In the genomic region with DNA sequence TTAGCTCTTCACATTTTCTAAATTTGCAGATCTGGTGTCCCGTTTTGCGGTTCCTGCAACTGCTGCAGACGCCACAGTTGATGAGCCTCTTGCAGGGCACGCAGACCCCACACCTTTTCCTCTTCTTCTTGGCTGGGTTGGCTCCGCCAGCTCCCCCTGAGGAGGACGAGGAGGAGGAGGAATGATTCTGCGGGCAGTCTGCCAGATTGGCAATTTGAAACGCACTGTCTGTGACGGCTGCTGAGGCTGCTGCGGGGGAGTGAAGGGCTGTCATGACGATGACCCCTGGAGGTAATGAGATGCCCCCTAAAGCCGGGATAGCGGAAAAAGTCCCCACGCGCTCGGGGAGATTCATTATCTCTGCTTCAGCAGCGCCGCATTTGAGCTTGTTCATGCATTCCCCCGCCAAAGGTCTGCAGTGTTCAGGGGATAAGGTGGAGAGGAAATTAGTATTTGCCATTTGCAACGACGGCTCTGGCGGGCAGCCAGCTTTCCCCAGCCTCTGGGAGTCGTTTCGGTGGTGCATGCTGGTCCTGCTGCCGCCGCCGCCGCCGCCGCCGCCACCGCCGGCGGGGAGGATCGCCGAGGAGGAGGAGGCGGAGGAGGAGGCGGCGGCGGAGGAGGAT, we compare ENCODE assay signal across 8 cellular contexts. TPM values are rescaled to one million over a fixed set of nuclear protein-coding genes. Genes with fewer than 3 reads are reported as not detected.
A peak's percentile ranks its signal among the peaks of the same experiment; 100 is the strongest.
DNase-seq lines count a peak whose midpoint lies in the region; ATAC-seq, FAIRE-seq and TF ChIP-seq lines count a peak whose summit lies in the region.

No MANE protein-coding gene starts in this region.

- H3K36me3 ChIP-seq in ascending aorta: no peaks in the 10 kb centered on the region
- no peaks in the 10 kb centered on the region for H3K36me3 ChIP-seq in psoas muscle (ENCODE audit: insufficient read depth in 1 of 2, low read depth in 1 of 2)

- WGBS in psoas muscle, 3 donors: 0 to 1% (median 0%) methylated on average over 23 to 40 of the region's 40 CpGs

- no peaks in the 10 kb centered on the region for H3K27me3 ChIP-seq in ascending aorta
- H3K27me3 ChIP-seq in psoas muscle (ENCODE audit: insufficient read depth in 3 of 3, low read length in 2 of 3): peaks cover 0 to 8% (median 0%) of the 10 kb centered on the region in 3 donors

- peak overlapping the region; percentile 58 to 72 for H3K4me3 ChIP-seq in ascending aorta
- H3K4me3 ChIP-seq in psoas muscle: peak overlapping the region; percentile 74

- FAIRE-seq in GM12891 (lab: Jason Lieb, UNC): peak; percentile 92

- no peaks in the 10 kb centered on the region for H3K9me3 ChIP-seq in ascending aorta
- H3K9me3 ChIP-seq in psoas muscle: no peaks in the 10 kb centered on the region

- H3K27ac ChIP-seq in ascending aorta: peak overlapping the region; percentile 48 to 58
- peak overlapping the region; percentile 37 for H3K27ac ChIP-seq in psoas muscle

- no peaks in the 10 kb centered on the region for H3K4me1 ChIP-seq in ascending aorta
- peaks cover 4% of the 10 kb centered on the region for H3K4me1 ChIP-seq in psoas muscle

- peak; percentile 33 for ATAC-seq in HG02588 (IDR thresholded peaks at IDR 0.05; ENCODE audit: unreplicated experiment)
- ATAC-seq in psoas muscle: peak; percentile 26 to 63 (median 58)

- no peak for TF ChIP-seq CTCF in ascending aorta (IDR thresholded peaks at IDR 0.05)
- TF ChIP-seq CTCF in psoas muscle (IDR thresholded peaks at IDR 0.05): no peak

- peak; percentile 46; the same call in 1 of the 2 replicates for TF ChIP-seq POLR2A in GM12891 (IDR thresholded peaks at IDR 0.05; ENCODE audit: low read depth, low read length)

- intact Hi-C loops in ascending aorta (cut with DNase I): loop anchor here (10.0 kb wide), 1 partner anchor 984 kb away; a partner anchor contains a TSS
- intact Hi-C loops in psoas muscle (cut with DNase I): no loop called here

- DNase-seq in GM12891 (ENCODE audit: insufficient read length, low spot score) (no peak), NCI-H1092 treated with DMSO at 0.1 percent for 48 hours (lab: John Stamatoyannopoulos, UW) (peak; percentile 97), SW 1271 (lab: John Stamatoyannopoulos, UW) (peak; percentile 3 to 30), ascending aorta (ENCODE audit: low spot score in 2 of 2) (peak; percentile 12 to 79), hepatic stellate cell (ENCODE audit: low spot score) (peak; percentile 43), psoas muscle (peak; percentile 77 to 82), NK-92 (lab: John Stamatoyannopoulos, UW; ENCODE audit: unreplicated experiment) (no peak)

TF ChIP-seq in GM12891, 5 proteins besides CTCF, POLR2A, EP300 and RAD21:
- no peak for TF ChIP-seq SPI1 (IDR thresholded peaks at IDR 0.05; ENCODE audit: low read depth, low read length)
- TF ChIP-seq POU2F2 (IDR thresholded peaks at IDR 0.05; ENCODE audit: low read depth, low read length): 0 out of 2 replicates have a peak, but pooled peaks have one; percentile 25
- TF ChIP-seq TAF1 (IDR thresholded peaks at IDR 0.05; ENCODE audit: low read depth, low read length): peak; percentile 17; the same call in 1 of the 2 replicates
- peak; percentile 54; the same call in 1 of the 2 replicates for TF ChIP-seq POLR2AphosphoS5 (IDR thresholded peaks at IDR 0.05; ENCODE audit: low read depth, low read length)
- no peak for TF ChIP-seq PAX5 (IDR thresholded peaks at IDR 0.05; ENCODE audit: insufficient read depth, low read length, severe bottlenecking)

RNA-seq across cellular contexts. Expression of a gene that starts 3.8 kb away (rescaled TPM):
- polyA plus RNA-seq in GM12891 (2012; ENCODE audit: low read depth, missing spikeins): 3.1 TPM
- total RNA-seq in ascending aorta (not detected), psoas muscle (under 1 TPM; 0.08 to 0.36 (median 0.14) TPM)
- polyA plus RNA-seq in psoas muscle: under 1 TPM; 0.05 to 0.10 (median 0.08) TPM

Comparison
In these comparisons a context has a peak if more than half of its experiments do, and no peak if none do; other contexts are left out.
1. DNase-seq: peak in NCI-H1092 treated with DMSO at 0.1 percent for 48 hours (single experiment), SW 1271 (2 of 2), ascending aorta (2 of 2), hepatic stellate cell (single experiment) and psoas muscle (2 of 2); none in GM12891 (single experiment) and NK-92 (single experiment).